Comparison of ENCODE assay signal across 7 cellular contexts in the genomic region with DNA sequence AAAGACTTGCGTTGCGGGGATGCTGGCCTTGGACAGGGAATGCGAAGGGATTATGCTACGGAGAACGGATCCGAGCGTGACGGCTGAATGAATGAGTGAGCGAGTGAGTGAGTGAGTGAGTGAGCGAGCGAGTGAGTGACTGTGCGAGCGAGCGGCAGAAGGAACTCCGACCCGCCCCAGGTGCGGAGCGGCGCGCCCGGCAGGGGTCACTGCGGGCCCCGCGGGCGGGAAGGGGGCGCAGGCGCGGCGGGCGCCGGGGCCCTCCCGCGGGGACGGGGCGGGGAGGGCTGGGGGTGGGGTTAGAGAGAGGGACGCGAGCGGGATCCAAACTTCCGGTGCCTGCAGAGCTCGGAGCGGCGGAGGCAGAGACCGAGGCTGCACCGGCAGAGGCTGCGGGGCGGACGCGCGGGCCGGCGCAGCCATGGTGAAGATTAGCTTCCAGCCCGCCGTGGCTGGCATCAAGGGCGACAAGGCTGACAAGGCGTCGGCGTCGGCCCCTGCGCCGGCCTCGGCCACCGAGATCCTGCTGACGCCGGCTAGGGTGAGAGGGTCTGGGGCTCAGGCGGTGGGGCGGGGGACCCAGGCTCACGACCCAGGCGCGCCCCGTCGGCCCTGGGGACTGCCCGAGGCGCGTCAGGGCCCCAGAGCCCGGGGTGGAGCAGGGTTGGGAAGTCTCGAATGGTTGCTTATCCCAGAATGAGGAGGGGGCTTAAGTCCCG. TPM values are rescaled to one million over a fixed set of nuclear protein-coding genes. Genes with fewer than 3 reads are reported as not detected.
DNase-seq lines count a peak whose midpoint lies in the region; FAIRE-seq and TF ChIP-seq lines count a peak whose summit lies in the region.

A gene with protein sequence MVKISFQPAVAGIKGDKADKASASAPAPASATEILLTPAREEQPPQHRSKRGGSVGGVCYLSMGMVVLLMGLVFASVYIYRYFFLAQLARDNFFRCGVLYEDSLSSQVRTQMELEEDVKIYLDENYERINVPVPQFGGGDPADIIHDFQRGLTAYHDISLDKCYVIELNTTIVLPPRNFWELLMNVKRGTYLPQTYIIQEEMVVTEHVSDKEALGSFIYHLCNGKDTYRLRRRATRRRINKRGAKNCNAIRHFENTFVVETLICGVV (plus strand): TSS at position 338 of the 719 bp plus-strand sequence. CDS start 84 bp downstream, at position 422.

- TF ChIP-seq CTCF in GM12875 (IDR thresholded peaks at IDR 0.05; ENCODE audit: borderline replicate concordance, insufficient read depth, low read depth, low read length) (peak; percentile 81), HFFc6 (IDR thresholded peaks at IDR 0.05) (peak; percentile 61; the same call in 1 of the 2 replicates), kidney (IDR thresholded peaks at IDR 0.05; ENCODE audit: borderline replicate concordance, extremely low read depth, insufficient read depth) (peak; percentile 24)

- H3K9me3 Mint-ChIP-seq in HFFc6, result no peaks in the 10 kb centered on the region

- peak within 1 kb of the TSS; percentile 32 for H3K27ac Mint-ChIP-seq in HFFc6

- peak within 1 kb of the TSS; percentile 89 for H3K4me3 ChIP-seq in GM12875 (ENCODE audit: low read depth, low read length)
- H3K4me3 ChIP-seq in kidney (ENCODE audit: low read length in 2 of 2), result peak within 1 kb of the TSS; percentile 62 to 77

- no peak for FAIRE-seq in kidney (lab: Jason Lieb, UNC)

- peaks cover 15% of the 10 kb centered on the region for H3K27me3 Mint-ChIP-seq in HFFc6 (ENCODE audit: insufficient read depth)

- intact Hi-C loops in kidney (cut with DNase I), result no loop called here

- no peaks in the 10 kb centered on the region for H3K36me3 ChIP-seq in kidney (ENCODE audit: control insufficient read depth in 1 of 2, insufficient read depth in 2 of 2, low read length in 2 of 2)

- H3K9ac ChIP-seq in kidney (ENCODE audit: low read length in 2 of 2), result peak within 1 kb of the TSS in 1 of 2 donors; percentile 65

- peaks cover 7% of the 10 kb centered on the region for H3K4me1 Mint-ChIP-seq in HFFc6 (ENCODE audit: low read depth)

- peak within 1 kb of the TSS; percentile 89 for H3K4me3 Mint-ChIP-seq in HFFc6

- H3K27ac ChIP-seq in caudate nucleus (ENCODE audit: low read depth, low read length) (peak within 1 kb of the TSS; percentile 78), kidney (ENCODE audit: low read depth in 2 of 2, low read length in 2 of 2) (peak within 1 kb of the TSS in 1 of 2 donors; percentile 13)

- no peaks in the 10 kb centered on the region for H3K9me3 ChIP-seq in kidney (ENCODE audit: control insufficient read depth in 1 of 2, low read length in 2 of 2)

- peaks cover 17 to 28% of the 10 kb centered on the region in 2 donors for H3K4me1 ChIP-seq in kidney (ENCODE audit: control insufficient read depth in 1 of 2, insufficient read depth in 1 of 2, low read depth in 1 of 2, low read length in 2 of 2)

- H3K36me3 Mint-ChIP-seq in HFFc6 (ENCODE audit: low read depth), result no peaks in the 10 kb centered on the region

- DNase-seq in HFFc6, result peak; percentile 37
- peak; percentile 65 for DNase-seq in NCI-H1105 treated with DMSO at 0.1 percent for 48 hours (lab: John Stamatoyannopoulos, UW)
- peak; percentile 53 to 67 (median 58) for DNase-seq in activated CD4-positive, CD25-positive, alpha-beta regulatory T cell (lab: John Stamatoyannopoulos, UW)
- DNase-seq in caudate nucleus (lab: John Stamatoyannopoulos, UW), result peak in 50 of 61 donors; percentile 17 to 82 (median 60)
- peak; percentile 92 for DNase-seq in kidney
- peak; percentile 31 to 54 for DNase-seq in stimulated activated CD4-positive, alpha-beta T cell treated with anti-CD3 and anti-CD28 coated beads, Interleukin-1b, Interleukin-23, amount 100 ng/mL, for 1 hour (ENCODE audit: low read depth in 2 of 2)

RNA-seq across cellular contexts. Expression of the gene that starts here (rescaled TPM):
- total RNA-seq in HFFc6 (2021; fragmentation: NEBNext Ultra II Directional; extraction: Animal tissue kit (Norgen Biotek cat#: 25700)), result 10 to 100 TPM; 28.1 to 53.8 (median 29.4) TPM
- total RNA-seq in kidney, result 1,131 TPM
- 308 TPM for polyA plus RNA-seq in kidney (ENCODE audit: insufficient read depth, low read depth, low replicate concordance)

Comparison
In these comparisons a context has a peak if more than half of its experiments do, and no peak if none do; other contexts are left out.
1. RNA of the gene that starts here (total RNA-seq): 1,131 TPM in kidney (single experiment); 28.1 to 53.8 TPM in HFFc6; every median in the first group is over 10 times any median in the second.
2. CTCF ChIP-seq: peak in every context shown above with its lines; median percentile 81 in GM12875; 61 in HFFc6; 24 in kidney.
3. DNase-seq: peak in every context shown above with its lines; median percentile 92 in kidney; 65 in NCI-H1105 treated with DMSO at 0.1 percent for 48 hours; 60 in caudate nucleus; 58 in activated CD4-positive, CD25-positive, alpha-beta regulatory T cell; 42 in stimulated activated CD4-positive, alpha-beta T cell treated with anti-CD3 and anti-CD28 coated beads, Interleukin-1b, Interleukin-23, amount 100 ng/mL, for 1 hour; 37 in HFFc6.